Comparison of ENCODE assay signal across 7 cellular contexts in the genomic region with DNA sequence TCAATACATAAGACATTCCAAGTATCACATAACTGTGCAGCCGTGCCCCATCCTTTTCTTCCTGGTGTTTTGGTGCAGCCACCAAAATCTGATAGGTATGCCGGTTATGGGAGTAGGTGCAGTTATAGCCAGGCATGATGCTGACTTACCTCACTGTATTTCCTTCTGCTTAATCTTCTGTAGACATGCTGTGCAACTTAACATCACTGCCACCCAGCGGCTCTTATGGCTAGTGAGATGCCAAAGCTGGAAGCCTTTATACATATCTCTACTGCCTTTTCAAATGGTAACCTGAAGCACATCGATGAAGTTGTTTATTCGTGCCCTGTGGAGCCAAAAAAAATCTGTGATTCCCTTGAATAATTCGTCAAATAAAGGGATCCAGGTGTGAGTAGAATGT. TPM values are rescaled to one million over a fixed set of nuclear protein-coding genes. Genes with fewer than 3 reads are reported as not detected.
DNase-seq lines count a peak whose midpoint lies in the region; ATAC-seq and TF ChIP-seq lines count a peak whose summit lies in the region.
"Not testable (repeated sequence)": the region's sequence is repeated elsewhere in the genome, so short reads cannot be mapped to it uniquely, and the experiment has no call there.

No MANE protein-coding gene starts in this region.

- not testable (repeated sequence) for H3K27me3 Mint-ChIP-seq in neural progenitor cell (ENCODE audit: insufficient read depth, low read depth)

- TF ChIP-seq CTCF in DOHH2 (IDR thresholded peaks at IDR 0.05; ENCODE audit: low read depth, low read length, poor library complexity, severe bottlenecking): peak; percentile 42
- peak; percentile 48 for TF ChIP-seq CTCF in brain microvascular endothelial cell (IDR thresholded peaks at IDR 0.05; ENCODE audit: low read depth, low read length, missing control alignments)
- peak; percentile 39 for TF ChIP-seq CTCF in neural progenitor cell (IDR thresholded peaks at IDR 0.05)

- intact Hi-C loops in Right ventricle myocardium superior (cut with DNase I): not testable (repeated sequence)

- not testable (repeated sequence) for H3K36me3 Mint-ChIP-seq in neural progenitor cell

- not testable (repeated sequence) for H3F3A ChIP-seq in DOHH2 (ENCODE audit: control insufficient read depth, insufficient read depth); neural progenitor cell (ENCODE audit: low read depth)

- H4K20me1 ChIP-seq in DOHH2 (ENCODE audit: control insufficient read depth, insufficient read depth, low read depth, low read length); neural progenitor cell (ENCODE audit: low read depth): not testable (repeated sequence)

- not testable (repeated sequence) for H3K27ac ChIP-seq in DOHH2 (ENCODE audit: low read depth, low read length); brain microvascular endothelial cell; neural progenitor cell

- ATAC-seq in Right ventricle myocardium superior (ENCODE audit: poor library complexity): not testable (repeated sequence)

- not testable (repeated sequence) for H3K4me3 ChIP-seq in DOHH2 (ENCODE audit: low read length); brain microvascular endothelial cell (ENCODE audit: low read depth, low read length); neural progenitor cell

- peak; percentile 43 to 63 for DNase-seq in Kasumi-1 (lab: John Stamatoyannopoulos, UW)
- DNase-seq in NCI-H526 treated with DMSO at 0.1 percent for 48 hours (lab: John Stamatoyannopoulos, UW): peak; percentile 32
- DNase-seq in UCSD-AML1 (lab: John Stamatoyannopoulos, UW; ENCODE audit: unreplicated experiment): peak; percentile 11
- peak; percentile 46 for DNase-seq in brain microvascular endothelial cell
- peak; percentile 49 for DNase-seq in Right ventricle myocardium superior
- DNase-seq in neural progenitor cell (ENCODE audit: low spot score): peak; percentile 60

- H3K79me2 ChIP-seq in DOHH2 (ENCODE audit: control insufficient read depth, low read length); neural progenitor cell (ENCODE audit: low read depth): not testable (repeated sequence)

- H3K9me2 ChIP-seq in DOHH2 (replicated peaks; ENCODE audit: control insufficient read depth, low read length): not testable (repeated sequence)

- not testable (repeated sequence) for H3K27ac Mint-ChIP-seq in neural progenitor cell

- in situ Hi-C loops in brain microvascular endothelial cell (cut with HindIII; ENCODE audit: low pct_ligation_motif_present, low sequenced_read_pairs): not testable (repeated sequence)

- not testable (repeated sequence) for H3K4me1 ChIP-seq in DOHH2 (ENCODE audit: control insufficient read depth, low read length); neural progenitor cell

- not testable (repeated sequence) for H3K4me3 Mint-ChIP-seq in neural progenitor cell

- not testable (repeated sequence) for H3K4me1 Mint-ChIP-seq in neural progenitor cell

- not testable (repeated sequence) for H3K9me3 Mint-ChIP-seq in neural progenitor cell

- H2AFZ ChIP-seq in neural progenitor cell (replicated peaks): not testable (repeated sequence)

- not testable (repeated sequence) for H3K36me3 ChIP-seq in DOHH2 (ENCODE audit: control insufficient read depth, low read length); brain microvascular endothelial cell (replicated peaks); neural progenitor cell

- H3K4me2 ChIP-seq in DOHH2 (ENCODE audit: low read length); neural progenitor cell: not testable (repeated sequence)

- not testable (repeated sequence) for H3K9ac ChIP-seq in neural progenitor cell

- H3K9me3 ChIP-seq in DOHH2 (ENCODE audit: control insufficient read depth, insufficient read depth, low read length); neural progenitor cell (ENCODE audit: low read depth): not testable (repeated sequence)

- H3K27me3 ChIP-seq in DOHH2 (ENCODE audit: control insufficient read depth, low read length) (peaks cover 11% of the 10 kb centered on the region; the same call in 1 of the 2 replicates), neural progenitor cell (peaks cover 32% of the 10 kb centered on the region)
- H3K27me3 ChIP-seq in brain microvascular endothelial cell (replicated peaks): not testable (repeated sequence)

RNA-seq across cellular contexts. Expression of gene RAB6D, which starts 28.6 kb away (rescaled TPM):
- not detected for total RNA-seq in Right ventricle myocardium superior
- total RNA-seq in neural progenitor cell (ENCODE audit: low replicate concordance): 0.11 and 0.15 TPM in 2 replicates
